ENCODE assay signal across 21 cellular contexts in genomic region chr9:121266356-121266755, GRCh38. TPM values are rescaled to one million over a fixed set of nuclear protein-coding genes. Genes with fewer than 3 reads are reported as not detected.
DNase-seq lines count a peak whose midpoint lies in the region; ATAC-seq, FAIRE-seq and TF ChIP-seq lines count a peak whose summit lies in the region.
"Had no signal": no experiment of that assay in that cellular context is flagged by ENCODE, and none has a peak within 500 bp of the region (broad histone marks: within the 10 kb centered on the region; RNA-seq: fewer than 3 reads in every experiment).

No MANE protein-coding gene starts in this region.

- no peaks in the 10 kb centered on the region for H3K36me3 Mint-ChIP-seq in CD4-positive, alpha-beta T cell (ENCODE audit: low read depth)
- peaks cover 5% of the 10 kb centered on the region for H3K36me3 Mint-ChIP-seq in T-cell

- no peak overlapping the region for H3K9ac ChIP-seq in rectal smooth muscle tissue (ENCODE audit: low read length)

- in situ Hi-C loops in KBM-7 (cut with MboI; ENCODE audit: low pct_unique_long_range_greater_than_20kb, low sequenced_read_pairs) = loop anchor here (10.0 kb wide), 1 partner anchor 52 kb away; no protein-coding TSS in a partner anchor

- no peak overlapping the region for H3K27ac Mint-ChIP-seq in CD4-positive, alpha-beta T cell
- H3K27ac Mint-ChIP-seq in T-cell = no peak overlapping the region
- H3K27ac Mint-ChIP-seq: activated T-helper 17 cell treated with anti-CD3 and anti-CD28 coated beads, Interleukin-2, amount 50 U/mL, for 72 hours; HFFc6 had no signal

- peaks cover 12% of the 10 kb centered on the region for H3K4me1 Mint-ChIP-seq in CD4-positive, alpha-beta T cell (ENCODE audit: low read depth)
- peaks cover 6 to 17% (median 11%) of the 10 kb centered on the region in 3 donors for H3K4me1 Mint-ChIP-seq in T-cell

- H3K27ac ChIP-seq in CD4-positive, alpha-beta T cell (ENCODE audit: low read depth, low read length) = no peak overlapping the region
- peak overlapping the region; percentile 95 for H3K27ac ChIP-seq in rectal smooth muscle tissue (ENCODE audit: low read depth, low read length)
- H3K27ac ChIP-seq: cardiac muscle cell, PC-9, SJSA1 had no signal

- CTCF ChIA-PET in CD4-positive, alpha-beta T cell (lab: Charles Lee) = no interaction called here
- CTCF ChIA-PET in T-cell (lab: Charles Lee) = no interaction called here

- peak overlapping the region; percentile 42 for H3K4me3 Mint-ChIP-seq in CD4-positive, alpha-beta T cell
- peak overlapping the region in 2 of 3 donors; percentile 14 to 82 for H3K4me3 Mint-ChIP-seq in T-cell
- H3K4me3 Mint-ChIP-seq: activated T-helper 17 cell treated with anti-CD3 and anti-CD28 coated beads, Interleukin-2, amount 50 U/mL, for 72 hours; HFFc6 had no signal

- ATAC-seq in CD4-positive, alpha-beta T cell (ENCODE audit: poor library complexity) = no peak
- ATAC-seq in T-cell (replicated peaks in 1 of 4) (no peak), left lobe of liver (no peak)
- ATAC-seq: activated T-helper 17 cell treated with anti-CD3 and anti-CD28 coated beads, Interleukin-2, amount 50 U/mL, for 72 hours; gastrocnemius medialis had no signal

- no peak for TF ChIP-seq CTCF in CD4-positive, alpha-beta T cell (IDR thresholded peaks at IDR 0.05)

- H3K9me3 ChIP-seq in CD4-positive, alpha-beta T cell (ENCODE audit: control insufficient read depth, low read length) = no peaks in the 10 kb centered on the region
- H3K9me3 ChIP-seq: gastrocnemius medialis, MG63, SJSA1, testis had no signal

- H3K27me3 ChIP-seq in CD4-positive, alpha-beta T cell (ENCODE audit: control insufficient read depth, insufficient read depth, low read length) = no peaks in the 10 kb centered on the region
- H3K27me3 ChIP-seq in rectal smooth muscle tissue (ENCODE audit: control insufficient read depth, insufficient read depth, low read length) = no peaks in the 10 kb centered on the region
- H3K27me3 ChIP-seq: cardiac muscle cell, gastrocnemius medialis, MG63, SJSA1, testis had no signal

- FAIRE-seq in urothelium cell line (lab: Jason Lieb, UNC) = no peak

- peaks cover 12% of the 10 kb centered on the region for H3K27me3 Mint-ChIP-seq in CD4-positive, alpha-beta T cell
- H3K27me3 Mint-ChIP-seq in T-cell = peaks cover 3 to 8% of the 10 kb centered on the region in 2 donors
- H3K27me3 Mint-ChIP-seq: activated T-helper 17 cell treated with anti-CD3 and anti-CD28 coated beads, Interleukin-2, amount 50 U/mL, for 72 hours had no signal

- no peaks in the 10 kb centered on the region for H3K9me3 Mint-ChIP-seq in CD4-positive, alpha-beta T cell
- no peaks in the 10 kb centered on the region for H3K9me3 Mint-ChIP-seq in T-cell
- H3K9me3 Mint-ChIP-seq: activated T-helper 17 cell treated with anti-CD3 and anti-CD28 coated beads, Interleukin-2, amount 50 U/mL, for 72 hours; HFFc6 had no signal

- no peaks in the 10 kb centered on the region for H3K36me3 ChIP-seq in rectal smooth muscle tissue (ENCODE audit: control insufficient read depth, insufficient read depth, low read length)
- H3K36me3 ChIP-seq: cardiac muscle cell, gastrocnemius medialis, MG63, SJSA1 had no signal

- H3K4me3 ChIP-seq in rectal smooth muscle tissue (ENCODE audit: low read length) = no peak overlapping the region
- H3K4me3 ChIP-seq: cardiac muscle cell, gastrocnemius medialis, MG63, PC-9, SJSA1, testis had no signal

- POLR2A ChIA-PET in CD4-positive, alpha-beta T cell (lab: Charles Lee) = no interaction called here
- POLR2A ChIA-PET in T-cell (lab: Charles Lee) = no interaction called here

- DNase-seq in CD4-positive, alpha-beta T cell = no peak
- no peak for DNase-seq in T-cell
- DNase-seq in left lobe of liver (ENCODE audit: low spot score) = peak; percentile 26
- DNase-seq in activated CD4-positive, alpha-beta T cell treated with anti-CD3 and anti-CD28 coated beads for 1 hour = no peak
- DNase-seq in NCI-H1092 (lab: John Stamatoyannopoulos, UW) = no peak
- DNase-seq in urothelium cell line (ENCODE audit: low spot score) = no peak
- DNase-seq in KBM-7 = no peak
- DNase-seq: activated CD4-positive, CD25-positive, alpha-beta regulatory T cell treated with anti-CD3 and anti-CD28 coated beads, Interleukin-2, amount 50 U/mL, for 72 hours; gastrocnemius medialis; HFFc6; IMR-90; NCI-H1694; NCI-H774; T1000 had no signal

- intact Hi-C loops in CD4-positive, alpha-beta T cell (cut with DNase I, micrococcal nuclease) = no loop called here

- peaks cover 55% of the 10 kb centered on the region for H3K4me1 ChIP-seq in rectal smooth muscle tissue (ENCODE audit: control insufficient read depth, insufficient read depth, low read length)

RNA-seq across cellular contexts. Expression of gene GSN, which starts 1.6 kb away (rescaled TPM):
- 1 to 10 TPM; 2.6 to 2.7 TPM for total RNA-seq in CD4-positive, alpha-beta T cell
- 1 to 10 TPM; 6.3 to 8.8 (median 8.4) TPM for total RNA-seq in T-cell
- total RNA-seq in left lobe of liver = 30.8 TPM
